In the genomic region with DNA sequence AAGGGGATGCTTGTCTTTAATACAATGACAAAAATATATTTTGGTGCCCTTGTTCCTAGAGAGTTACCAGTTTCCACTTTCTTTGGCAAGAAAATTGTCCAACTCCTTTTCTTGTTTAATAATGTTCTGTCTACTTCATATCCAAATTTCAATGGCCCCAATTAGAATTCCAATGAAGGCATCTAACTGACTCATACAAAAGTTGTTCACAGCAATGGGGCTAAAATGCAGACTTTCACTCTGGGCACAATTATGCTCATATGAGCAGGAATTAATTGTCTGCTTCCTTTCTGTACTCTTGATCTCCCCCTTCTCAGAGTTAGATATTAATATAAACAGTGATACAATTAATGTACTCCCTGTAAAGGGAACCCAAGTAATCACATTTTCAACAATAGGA, we compare ENCODE assay signal across 18 cellular contexts. TPM values are rescaled to one million over a fixed set of nuclear protein-coding genes. Genes with fewer than 3 reads are reported as not detected.
DNase-seq lines count a peak whose midpoint lies in the region; ATAC-seq, FAIRE-seq and TF ChIP-seq lines count a peak whose summit lies in the region.
"Had no signal": no experiment of that assay in that cellular context is flagged by ENCODE, and none has a peak within 500 bp of the region (broad histone marks: within the 10 kb centered on the region; RNA-seq: fewer than 3 reads in every experiment).

No MANE protein-coding gene starts in this region.

- TF ChIP-seq CTCF in bronchial epithelial cell (IDR thresholded peaks at IDR 0.05; ENCODE audit: insufficient read depth, low read length, severe bottlenecking) (no peak), transverse colon (IDR thresholded peaks at IDR 0.05) (no peak), endothelial cell (IDR thresholded peaks at IDR 0.05; ENCODE audit: unreplicated experiment) (no peak)

- H3K36me3 Mint-ChIP-seq in activated naive CD8-positive, alpha-beta T cell: peaks cover 10% of the 10 kb centered on the region
- peaks cover 15% of the 10 kb centered on the region for H3K36me3 Mint-ChIP-seq in activated naive CD8-positive, alpha-beta T cell treated with anti-CD3 and anti-CD28 coated beads for 36 hours
- H3K36me3 Mint-ChIP-seq in endothelial cell (ENCODE audit: low read depth, unreplicated experiment): no peaks in the 10 kb centered on the region

- intact Hi-C loops in transverse colon (cut with DNase I; ENCODE audit: low total_unique reads): no loop called here

- in situ Hi-C loops in transverse colon (cut with MboI; ENCODE audit: low pct_ligation_motif_present in 1 of 4, low pct_unique_long_range_greater_than_20kb in 1 of 4, low sequenced_read_pairs in 3 of 4): no loop called here

- no peak for TF ChIP-seq EP300 in transverse colon (IDR thresholded peaks at IDR 0.05; ENCODE audit: low read depth)

- peak overlapping the region in 3 of 4 donors; percentile 46 to 90 (median 82) for H3K27ac ChIP-seq in transverse colon

- TF ChIP-seq POLR2A in transverse colon (IDR thresholded peaks at IDR 0.05): no peak

- peaks cover 51% of the 10 kb centered on the region for H3K4me1 Mint-ChIP-seq in activated naive CD8-positive, alpha-beta T cell (ENCODE audit: low read depth)
- H3K4me1 Mint-ChIP-seq in activated naive CD8-positive, alpha-beta T cell treated with anti-CD3 and anti-CD28 coated beads for 36 hours: peaks cover 36% of the 10 kb centered on the region
- no peaks in the 10 kb centered on the region for H3K4me1 Mint-ChIP-seq in endothelial cell (ENCODE audit: unreplicated experiment)

- H3K36me3 ChIP-seq in bronchial epithelial cell (ENCODE audit: control insufficient read depth, insufficient read depth, low read length) (no peaks in the 10 kb centered on the region), transverse colon (no peaks in the 10 kb centered on the region)

- H3K4me1 ChIP-seq in transverse colon: peaks cover 0 to 23% (median 4%) of the 10 kb centered on the region in 4 donors

- no peak overlapping the region for H3K4me3 Mint-ChIP-seq in activated naive CD8-positive, alpha-beta T cell
- H3K4me3 Mint-ChIP-seq in activated naive CD8-positive, alpha-beta T cell treated with anti-CD3 and anti-CD28 coated beads for 36 hours: no peak overlapping the region
- H3K4me3 Mint-ChIP-seq in endothelial cell (ENCODE audit: unreplicated experiment): no peak overlapping the region

- H3K27me3 ChIP-seq in bronchial epithelial cell (ENCODE audit: control insufficient read depth, insufficient read depth, low read length) (no peaks in the 10 kb centered on the region), transverse colon (no peaks in the 10 kb centered on the region)

- no peaks in the 10 kb centered on the region for H3K9me3 ChIP-seq in transverse colon

- H3K4me3 ChIP-seq in bronchial epithelial cell (ENCODE audit: low read depth, low read length) (no peak overlapping the region), transverse colon (peak overlapping the region in 2 of 4 donors; percentile 21 to 49)

- no peak for ATAC-seq in GM19328 (IDR thresholded peaks at IDR 0.05; ENCODE audit: unreplicated experiment)

- FAIRE-seq in bronchial epithelial cell (lab: Jason Lieb, UNC): no peak
- FAIRE-seq: A204.1, H1 had no signal

- peak overlapping the region; percentile 16 for H3K27ac Mint-ChIP-seq in activated naive CD8-positive, alpha-beta T cell
- no peak overlapping the region for H3K27ac Mint-ChIP-seq in activated naive CD8-positive, alpha-beta T cell treated with anti-CD3 and anti-CD28 coated beads for 36 hours
- no peak overlapping the region for H3K27ac Mint-ChIP-seq in endothelial cell (ENCODE audit: unreplicated experiment)
- H3K27ac Mint-ChIP-seq: progenitor cell of endocrine pancreas had no signal

- no peak for DNase-seq in activated naive CD8-positive, alpha-beta T cell treated with anti-CD3 and anti-CD28 coated beads for 36 hours
- DNase-seq in bronchial epithelial cell (ENCODE audit: low read depth) (peak; percentile 7), medulla oblongata (ENCODE audit: extremely low spot score) (peak; percentile 27), transverse colon (no peak), endothelial cell (ENCODE audit: low spot score) (no peak)
- DNase-seq in stimulated activated naive CD4-positive, alpha-beta T cell treated with Interleukin-2 at 50 U/mL for 16 hours (lab: John Stamatoyannopoulos, UW): no peak
- DNase-seq: activated CD4-positive, CD25-positive, alpha-beta regulatory T cell; activated CD8-positive, alpha-beta memory T cell treated with anti-CD3 and anti-CD28 coated beads, Interleukin-2, amount 50 U/mL, for 4 hours; activated naive CD4-positive, alpha-beta T cell treated with anti-CD3 and anti-CD28 coated beads, Interleukin-2, amount 50 U/mL, for 16 hours; KG1; NCI-H1417 treated with DMSO at 0.1 percent for 48 hours; NCI-H446 treated with DMSO at 0.1 percent for 48 hours; stimulated activated CD4-positive, alpha-beta T cell treated with anti-CD3 and anti-CD28 coated beads, Interleukin-2, amount 100 ng/mL, for 48 hours had no signal

- H3K27me3 Mint-ChIP-seq in activated naive CD8-positive, alpha-beta T cell: no peaks in the 10 kb centered on the region
- no peaks in the 10 kb centered on the region for H3K27me3 Mint-ChIP-seq in activated naive CD8-positive, alpha-beta T cell treated with anti-CD3 and anti-CD28 coated beads for 36 hours
- H3K27me3 Mint-ChIP-seq in endothelial cell (ENCODE audit: unreplicated experiment): no peaks in the 10 kb centered on the region

- no peaks in the 10 kb centered on the region for H3K9me3 Mint-ChIP-seq in activated naive CD8-positive, alpha-beta T cell (ENCODE audit: low read depth)
- H3K9me3 Mint-ChIP-seq in activated naive CD8-positive, alpha-beta T cell treated with anti-CD3 and anti-CD28 coated beads for 36 hours: peaks cover 11% of the 10 kb centered on the region
- H3K9me3 Mint-ChIP-seq in endothelial cell (ENCODE audit: unreplicated experiment): no peaks in the 10 kb centered on the region

RNA-seq across cellular contexts. Expression of a gene that starts 42.1 kb away (rescaled TPM):
- 10 to 100 TPM; 47.5 to 48.2 TPM for total RNA-seq in activated naive CD8-positive, alpha-beta T cell treated with anti-CD3 and anti-CD28 coated beads for 36 hours
- total RNA-seq in bronchial epithelial cell: 59.9 and 72.7 TPM in 2 replicates
- 100 to 1,000 TPM in 1 of 4 donors, 10 to 100 TPM in 3; 21.3 to 137 (median 48.2) TPM for total RNA-seq in transverse colon
- total RNA-seq in endothelial cell (ENCODE audit: unreplicated experiment): 25.8 TPM

Comparison
In these comparisons a context has a peak if more than half of its experiments do, and no peak if none do; other contexts are left out.
1. DNase-seq: peak in bronchial epithelial cell (single experiment) and medulla oblongata (single experiment); none in activated naive CD8-positive, alpha-beta T cell treated with anti-CD3 and anti-CD28 coated beads for 36 hours (single experiment), transverse colon (single experiment), stimulated activated naive CD4-positive, alpha-beta T cell treated with Interleukin-2 at 50 U/mL for 16 hours (single experiment) and endothelial cell (single experiment).